Comparison of ENCODE assay signal across 29 cellular contexts in genomic region chr11:64255135-64256128, GRCh38.
"Had no signal": no experiment of that assay in that cellular context is flagged by ENCODE, and none has a peak within 500 bp of the region (broad histone marks: within the 10 kb centered on the region; RNA-seq: fewer than 3 reads in every experiment).

No MANE protein-coding gene starts in this region.

- H3K27ac Mint-ChIP-seq: activated CD4-positive, alpha-beta T cell treated with anti-CD3 and anti-CD28 coated beads for 36 hours; activated CD4-positive, alpha-beta T cell treated with anti-CD3 and anti-CD28 coated beads, Interleukin-2, amount 10 ng/mL, durations not matched to agents 7 days and 5 days; activated CD8-positive, alpha-beta T cell treated with anti-CD3 and anti-CD28 coated beads, Interleukin-2, amount 10 ng/mL, durations not matched to agents 7 days and 5 days; activated naive CD4-positive, alpha-beta T cell treated with anti-CD3 and anti-CD28 coated beads, Interleukin-2, amount 50 U/mL, for 72 hours; activated T-cell treated with anti-CD3 and anti-CD28 coated beads, Interleukin-2, amount 50 U/mL, for 24 hours; activated T-helper 2 cell treated with anti-CD3 and anti-CD28 coated beads, Interferon-gamma antibody, Interleukin-2, Interleukin-4, amounts not matched to agents 10 μg/mL and 5 μg/mL and 100 μg/mL, durations not matched to agents 14 hours and 24 hours and 36 hours; brain had no signal

- H3K27ac ChIP-seq: adrenal gland, SJSA1 had no signal

- H3K4me3 Mint-ChIP-seq: activated CD4-positive, alpha-beta T cell treated with anti-CD3 and anti-CD28 coated beads for 36 hours; activated CD4-positive, alpha-beta T cell treated with anti-CD3 and anti-CD28 coated beads, Interleukin-2, amount 10 ng/mL, durations not matched to agents 7 days and 5 days; activated CD8-positive, alpha-beta T cell treated with anti-CD3 and anti-CD28 coated beads, Interleukin-2, amount 10 ng/mL, durations not matched to agents 7 days and 5 days; activated T-cell treated with anti-CD3 and anti-CD28 coated beads, Interleukin-2, amount 50 U/mL, for 24 hours; brain had no signal

- H3K36me3 Mint-ChIP-seq: activated naive CD4-positive, alpha-beta T cell treated with anti-CD3 and anti-CD28 coated beads, Interleukin-2, amount 50 U/mL, for 72 hours had no signal

- H3K9me3 Mint-ChIP-seq: activated CD4-positive, alpha-beta T cell treated with anti-CD3 and anti-CD28 coated beads, Interleukin-2, amount 10 ng/mL, durations not matched to agents 7 days and 5 days; activated naive CD4-positive, alpha-beta T cell treated with anti-CD3 and anti-CD28 coated beads, Interleukin-2, amount 50 U/mL, for 72 hours; activated T-cell treated with anti-CD3 and anti-CD28 coated beads, Interleukin-2, amount 50 U/mL, for 24 hours; activated T-helper 2 cell treated with anti-CD3 and anti-CD28 coated beads, Interferon-gamma antibody, Interleukin-2, Interleukin-4, amounts not matched to agents 10 μg/mL and 5 μg/mL and 100 μg/mL, durations not matched to agents 14 hours and 24 hours and 36 hours; brain had no signal

- H3K27me3 Mint-ChIP-seq: activated CD4-positive, alpha-beta T cell treated with anti-CD3 and anti-CD28 coated beads for 36 hours; activated CD4-positive, alpha-beta T cell treated with anti-CD3 and anti-CD28 coated beads, Interleukin-2, amount 10 ng/mL, durations not matched to agents 7 days and 5 days; activated T-cell treated with anti-CD3 and anti-CD28 coated beads, Interleukin-2, amount 50 U/mL, for 24 hours had no signal

- H3K9me3 ChIP-seq: adrenal gland, MG63 had no signal

- H3K4me3 ChIP-seq: adrenal gland, MG63, SJSA1 had no signal

- DNase-seq: activated CD4-positive, alpha-beta T cell treated with anti-CD3 and anti-CD28 coated beads for 36 hours; activated CD4-positive, alpha-beta T cell treated with anti-CD3 and anti-CD28 coated beads, Interleukin-2, amount 10 ng/mL, durations not matched to agents 7 days and 5 days; activated CD4-positive, alpha-beta T cell treated with anti-CD3 and anti-CD28 coated beads, Interleukin-2, amount 50 U/mL, for 48 hours; activated CD8-positive, alpha-beta T cell treated with anti-CD3 and anti-CD28 coated beads, Interleukin-2, amount 10 ng/mL, durations not matched to agents 7 days and 5 days; activated gamma-delta T cell; activated naive CD4-positive, alpha-beta T cell treated with Interleukin-2 at 50 U/mL for 16 hours; activated T-cell treated with anti-CD3 and anti-CD28 coated beads, Interleukin-2, amount 50 U/mL, for 24 hours; adrenal gland; central memory CD4-positive, alpha-beta T cell; Kasumi-1; KBM-7; MG63; NCI-H1048; NCI-H1105 treated with DMSO at 0.1 percent for 48 hours; NCI-H1436; NCI-H1694; NCI-H1930; NCI-H2081 treated with DMSO at 0.1 percent for 48 hours; NCI-H345; NCI-H524 treated with DMSO at 0.1 percent for 48 hours; SHP77 treated with DMSO at 0.1 percent for 48 hours; SW 1271; T-helper 1 cell; T-helper 2 cell; T-helper 9 cell had no signal

- H3K27me3 ChIP-seq: adrenal gland, MG63, SJSA1 had no signal
